Comparison of ENCODE assay signal across 8 cellular contexts in the genomic region with DNA sequence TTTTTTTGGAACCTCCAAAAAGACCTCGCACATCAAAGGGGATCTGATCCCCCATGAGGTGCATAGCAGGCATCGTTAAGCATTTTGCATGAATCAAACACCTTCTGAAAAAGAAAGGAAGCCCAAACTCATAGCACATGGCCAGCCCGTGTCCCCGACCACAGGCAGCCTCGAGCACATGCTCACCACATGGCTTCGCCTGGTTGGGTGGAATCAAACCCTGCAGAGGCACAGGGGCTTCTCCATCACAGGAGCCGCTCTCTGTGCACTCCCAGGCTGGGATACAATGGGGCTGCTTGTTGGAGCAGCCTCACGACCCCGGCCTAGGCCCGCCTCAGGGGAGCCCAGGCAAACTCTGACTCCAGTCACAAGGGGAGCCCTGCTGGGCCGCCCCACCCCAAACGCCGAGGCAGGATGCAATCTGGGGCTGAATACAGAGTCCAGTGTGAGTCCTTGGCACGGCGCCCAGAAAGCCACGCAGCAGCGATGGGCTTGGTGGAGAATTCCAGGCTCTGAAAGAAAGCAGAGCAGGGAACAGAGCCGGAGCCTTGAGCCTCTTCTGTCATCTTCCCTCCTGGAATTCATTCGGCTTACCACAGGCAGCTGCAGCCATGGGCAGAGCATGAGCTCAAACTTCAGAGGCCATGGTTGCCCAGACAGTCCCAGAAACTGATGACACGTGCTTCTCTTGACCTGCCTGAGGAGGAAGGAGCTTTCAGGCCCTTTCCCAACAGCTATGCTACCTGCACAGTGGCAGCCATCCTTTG.
A peak's percentile ranks its signal among the peaks of the same experiment; 100 is the strongest.
DNase-seq lines count a peak whose midpoint lies in the region; ATAC-seq and TF ChIP-seq lines count a peak whose summit lies in the region.

No MANE protein-coding gene starts in this region.

- 43 to 64% (median 47%) methylated on average over 9 to 20 of the region's 20 CpGs for WGBS in adrenal gland, 4 donors
- 94 to 96% methylated on average over 14 to 20 of the region's 20 CpGs for WGBS in endodermal cell (ENCODE audit: insufficient coverage in 1 of 2, insufficient read length in 1 of 2), 2 experiments

- H3K9me3 ChIP-seq in adrenal gland (replicated peaks in 1 of 3) (no peaks in the 10 kb centered on the region), left ventricle myocardium inferior (replicated peaks) (peaks cover 3% of the 10 kb centered on the region), endodermal cell (ENCODE audit: control insufficient read depth, low read length) (peaks cover 13% of the 10 kb centered on the region)

- peaks cover 8% of the 10 kb centered on the region for H3K4me1 Mint-ChIP-seq in endodermal cell

- TF ChIP-seq CTCF in adrenal gland (IDR thresholded peaks at IDR 0.05) (no peak), left ventricle myocardium inferior (IDR thresholded peaks at IDR 0.05; ENCODE audit: borderline replicate concordance) (peak; percentile 15), endodermal cell (conservative IDR thresholded peaks at IDR 0.05) (no peak)

- intact Hi-C loops in adrenal gland (cut with DNase I), result no loop called here
- intact Hi-C loops in left ventricle myocardium inferior (cut with micrococcal nuclease), result no loop called here
- intact Hi-C loops in sciatic nerve (cut with DNase I), result no loop called here

- TF ChIP-seq POLR2A in adrenal gland (IDR thresholded peaks at IDR 0.05), result no peak

- H3K27me3 ChIP-seq in adrenal gland (no peaks in the 10 kb centered on the region), left ventricle myocardium inferior (ENCODE audit: low read depth) (no peaks in the 10 kb centered on the region), endodermal cell (ENCODE audit: control insufficient read depth, insufficient read depth, low read length, poor library complexity, severe bottlenecking) (no peaks in the 10 kb centered on the region), H7 (ENCODE audit: control insufficient read depth, insufficient read depth, low read length) (peaks cover 3% of the 10 kb centered on the region; the same call in 1 of the 2 replicates)

- peaks cover 18% of the 10 kb centered on the region for H3K27me3 Mint-ChIP-seq in endodermal cell (ENCODE audit: insufficient read depth)

- DNase-seq in ELR (ENCODE audit: low read depth) (peak; percentile 36), adrenal gland (peak; percentile 69 to 90 (median 81)), left ventricle myocardium inferior (peak; percentile 89), sciatic nerve (ENCODE audit: low spot score) (peak; percentile 94), endodermal cell (no peak), H7 (no peak)
- DNase-seq in stimulated activated CD4-positive, alpha-beta T cell treated with anti-CD3 and anti-CD28 coated beads, Interleukin-4, amount 100 ng/mL, for 1 hour, result no peak

- no peak overlapping the region for H3K9ac ChIP-seq in endodermal cell (ENCODE audit: extremely low read depth, low read length, poor library complexity, severe bottlenecking)

- H3K36me3 Mint-ChIP-seq in endodermal cell (ENCODE audit: low read depth), result no peaks in the 10 kb centered on the region

- H3K4me3 ChIP-seq in adrenal gland (no peak overlapping the region), left ventricle myocardium inferior (no peak overlapping the region), endodermal cell (ENCODE audit: low read length) (no peak overlapping the region), H7 (ENCODE audit: insufficient read depth, low read depth, low read length) (no peak overlapping the region)

- H3K4me3 Mint-ChIP-seq in endodermal cell, result no peak overlapping the region

- peaks cover 26% of the 10 kb centered on the region for H3K9me3 Mint-ChIP-seq in endodermal cell

- H3K27ac ChIP-seq in adrenal gland, result no peak overlapping the region
- peak overlapping the region; percentile 35 for H3K27ac ChIP-seq in left ventricle myocardium inferior (replicated peaks)
- H3K27ac ChIP-seq in endodermal cell (ENCODE audit: low read depth, low read length), result no peak overlapping the region

- H3K4me1 ChIP-seq in adrenal gland (replicated peaks in 1 of 2) (peaks cover 6 to 12% of the 10 kb centered on the region in 2 donors), left ventricle myocardium inferior (peaks cover 27% of the 10 kb centered on the region), endodermal cell (ENCODE audit: control insufficient read depth, insufficient read depth, low read length) (no peaks in the 10 kb centered on the region)

- ATAC-seq in sciatic nerve (peak; percentile 87), GM21381 (IDR thresholded peaks at IDR 0.05; ENCODE audit: unreplicated experiment) (no peak)

- no peak overlapping the region for H3K27ac Mint-ChIP-seq in endodermal cell

- H3K36me3 ChIP-seq in adrenal gland (replicated peaks in 1 of 2), result no peaks in the 10 kb centered on the region
- H3K36me3 ChIP-seq in left ventricle myocardium inferior, result no peaks in the 10 kb centered on the region
- no peaks in the 10 kb centered on the region for H3K36me3 ChIP-seq in endodermal cell (ENCODE audit: control insufficient read depth, insufficient read depth, low read length)
- no peaks in the 10 kb centered on the region for H3K36me3 ChIP-seq in H7 (replicated peaks; ENCODE audit: control insufficient read depth, insufficient read depth, low read length)

Comparison
In these comparisons a context has a peak if more than half of its experiments do, and no peak if none do; other contexts are left out.
1. DNase-seq: peak in ELR (single experiment), adrenal gland (7 of 7), left ventricle myocardium inferior (single experiment) and sciatic nerve (single experiment); none in stimulated activated CD4-positive, alpha-beta T cell treated with anti-CD3 and anti-CD28 coated beads, Interleukin-4, amount 100 ng/mL, for 1 hour (single experiment), endodermal cell (single experiment) and H7 (single experiment).